14 cellular contexts compared by ENCODE assay signal in genomic region chr12:27163048-27163715, GRCh38.
DNase-seq lines count a peak whose midpoint lies in the region; ATAC-seq and TF ChIP-seq lines count a peak whose summit lies in the region.
"Had no signal": no experiment of that assay in that cellular context is flagged by ENCODE, and none has a peak within 500 bp of the region (broad histone marks: within the 10 kb centered on the region; RNA-seq: fewer than 3 reads in every experiment).

No MANE protein-coding gene starts in this region.

- H3K9me3 ChIP-seq in Panc1 (ENCODE audit: control insufficient read depth, insufficient read depth, low read depth, low read length): no peaks in the 10 kb centered on the region
- no peaks in the 10 kb centered on the region for H3K9me3 ChIP-seq in upper lobe of right lung
- H3K9me3 ChIP-seq: Caco-2, neutrophil, suprapubic skin had no signal

- no peaks in the 10 kb centered on the region for H3K4me1 ChIP-seq in Panc1 (ENCODE audit: control insufficient read depth, insufficient read depth, low read length)
- no peaks in the 10 kb centered on the region for H3K4me1 ChIP-seq in upper lobe of right lung
- H3K4me1 ChIP-seq: Caco-2, suprapubic skin had no signal

- ATAC-seq in Panc1: peak; percentile 76; the same call in 1 of the 2 replicates
- ATAC-seq in upper lobe of right lung: no peak
- no peak for ATAC-seq in GM18498 (IDR thresholded peaks at IDR 0.05; ENCODE audit: unreplicated experiment)

- BruUV-seq in Panc1 (replicated peaks; lab: Mats Ljungman, UMichigan): no TSS peak

- H3K27me3 ChIP-seq in Panc1 (ENCODE audit: control insufficient read depth, insufficient read depth, low read length): no peaks in the 10 kb centered on the region
- no peaks in the 10 kb centered on the region for H3K27me3 ChIP-seq in upper lobe of right lung
- H3K27me3 ChIP-seq: neutrophil, suprapubic skin had no signal

- H3K36me3 ChIP-seq in Panc1 (ENCODE audit: control insufficient read depth, insufficient read depth, low read length): no peaks in the 10 kb centered on the region
- H3K36me3 ChIP-seq in upper lobe of right lung: no peaks in the 10 kb centered on the region
- H3K36me3 ChIP-seq: neutrophil, suprapubic skin had no signal

- in situ Hi-C loops in Panc1 (cut with HindIII; ENCODE audit: low pct_unique_long_range_greater_than_20kb, low sequenced_read_pairs): no loop called here

- DNase-seq in NCI-H146 (lab: John Stamatoyannopoulos, UW) (peak; percentile 15), NCI-H146 treated with DMSO at 0.1 percent for 48 hours (lab: John Stamatoyannopoulos, UW; ENCODE audit: unreplicated experiment) (no peak), Panc1 (ENCODE audit: low read depth, low spot score) (peak; percentile 95), epithelial cell of esophagus (ENCODE audit: low read depth) (peak; percentile 58), upper lobe of right lung (no peak), NCI-H187 (lab: John Stamatoyannopoulos, UW) (no peak)
- DNase-seq: Caco-2, hypothalamus had no signal

- CTCF ChIA-PET in Panc1 (lab: Charles Lee): interaction anchor here (0.6 kb wide), 1 partner anchor 147 kb away, joined by 3 read pairs; no protein-coding TSS in a partner anchor

- no peak for TF ChIP-seq CTCF in Panc1 (IDR thresholded peaks at IDR 0.05)
- TF ChIP-seq CTCF in epithelial cell of esophagus (IDR thresholded peaks at IDR 0.05; ENCODE audit: insufficient read depth, low read depth, low read length, missing control alignments): no peak
- TF ChIP-seq CTCF in upper lobe of right lung (IDR thresholded peaks at IDR 0.05): no peak

- H3K27ac ChIP-seq in Panc1 (ENCODE audit: low read length): no peak overlapping the region
- peak overlapping the region; percentile 64 for H3K27ac ChIP-seq in temporal lobe (ENCODE audit: low read depth, low read length)
- H3K27ac ChIP-seq in upper lobe of right lung: no peak overlapping the region
- H3K27ac ChIP-seq: 22Rv1, neutrophil, skin epidermis, suprapubic skin had no signal

- POLR2A ChIA-PET in Panc1 (lab: Charles Lee): no interaction called here

- intact Hi-C loops in Panc1 (cut with micrococcal nuclease; ENCODE audit: unreplicated experiment) (no loop called here), upper lobe of right lung (cut with DNase I) (no loop called here)

- no peak overlapping the region for H3K4me3 ChIP-seq in Panc1 (ENCODE audit: low read depth in 2 of 2, low read length in 2 of 2)
- no peak overlapping the region for H3K4me3 ChIP-seq in epithelial cell of esophagus (ENCODE audit: low read length)
- no peak overlapping the region for H3K4me3 ChIP-seq in upper lobe of right lung
- H3K4me3 ChIP-seq: skin epidermis, suprapubic skin had no signal

Comparison
In these comparisons a context has a peak if more than half of its experiments do, and no peak if none do; other contexts are left out.
1. DNase-seq: peak in NCI-H146 (single experiment), Panc1 (single experiment) and epithelial cell of esophagus (single experiment); none in NCI-H146 treated with DMSO at 0.1 percent for 48 hours (single experiment), upper lobe of right lung (single experiment) and NCI-H187 (0 of 2).